Comparison of ENCODE assay signal across 8 cellular contexts in genomic region chr15:40471105-40471777, GRCh38. TPM values are rescaled to one million over a fixed set of nuclear protein-coding genes. Genes with fewer than 3 reads are reported as not detected.
DNase-seq lines count a peak whose midpoint lies in the region; ATAC-seq and TF ChIP-seq lines count a peak whose summit lies in the region.

No MANE protein-coding gene starts in this region.

- DNase-seq in activated gamma-delta T cell (lab: John Stamatoyannopoulos, UW) (peak; percentile 47), activated gamma-delta T cell treated with Interleukin-2 at 50 U/mL for 16 hours (no peak), activated B cell treated with CpG ODN at 0.5 μM for 24 hours (peak; percentile 40), germinal center (ENCODE audit: low spot score) (no peak), cerebellar cortex (ENCODE audit: low spot score) (no peak)

- H3K4me3 Mint-ChIP-seq in activated B cell treated with CpG ODN at 0.5 μM for 24 hours = peak overlapping the region; percentile 88
- peak overlapping the region; percentile 84 to 89 (median 89) for H3K4me3 Mint-ChIP-seq in nephron

- H3K9me3 Mint-ChIP-seq in activated B cell treated with CpG ODN at 0.5 μM for 24 hours = no peaks in the 10 kb centered on the region
- no peaks in the 10 kb centered on the region for H3K9me3 Mint-ChIP-seq in nephron

- TF ChIP-seq CTCF in activated B cell treated with CpG ODN at 0.5 μM for 24 hours (IDR thresholded peaks at IDR 0.05) (no peak), nephron (IDR thresholded peaks at IDR 0.05; ENCODE audit: unreplicated experiment in 3 of 3) (no peak)

- CTCF ChIA-PET in activated B cell treated with CpG ODN at 0.5 μM for 24 hours (lab: Charles Lee) = no interaction called here

- peaks cover 0 to 11% of the 10 kb centered on the region in 2 donors for H3K4me1 ChIP-seq in esophagus (ENCODE audit: control insufficient read depth in 2 of 2, insufficient read depth in 2 of 2, low read length in 1 of 2)

- intact Hi-C loops in activated B cell treated with CpG ODN at 0.5 μM for 24 hours (cut with micrococcal nuclease) = loop anchor here (1.0 to 2.0 kb wide), 3 partner anchors 36 to 113 kb away; partner anchors contain the start of genes CCDC32 and DISP2

- ATAC-seq in HG03175 (IDR thresholded peaks at IDR 0.05; ENCODE audit: unreplicated experiment) (peak; percentile 40), activated B cell treated with CpG ODN at 0.5 μM for 24 hours (ENCODE audit: low read depth) (peak; percentile 50)

- peak overlapping the region; percentile 54 to 75 for H3K4me3 ChIP-seq in esophagus (ENCODE audit: low read depth in 1 of 2, low read length in 2 of 2)

- POLR2A ChIA-PET in activated B cell treated with CpG ODN at 0.5 μM for 24 hours (lab: Charles Lee) = interaction anchor here (1.1 kb wide), 1 partner anchor 31 kb away, joined by 3 read pairs; the partner anchor contains the start of gene BAHD1

- 1% methylated on average over 51 to 58 of the region's 58 CpGs for WGBS in esophagus, 2 donors

- no peaks in the 10 kb centered on the region for H3K27me3 Mint-ChIP-seq in activated B cell treated with CpG ODN at 0.5 μM for 24 hours
- H3K27me3 Mint-ChIP-seq in nephron (ENCODE audit: low read depth) = no peaks in the 10 kb centered on the region

- H3K36me3 ChIP-seq in esophagus (ENCODE audit: control insufficient read depth in 2 of 2, insufficient read depth in 2 of 2, low read length in 1 of 2) = peaks cover 0 to 9% of the 10 kb centered on the region in 2 donors

- peaks cover 10% of the 10 kb centered on the region for H3K4me1 Mint-ChIP-seq in activated B cell treated with CpG ODN at 0.5 μM for 24 hours
- peaks cover 11% of the 10 kb centered on the region for H3K4me1 Mint-ChIP-seq in nephron

- peaks cover 9% of the 10 kb centered on the region for H3K36me3 Mint-ChIP-seq in activated B cell treated with CpG ODN at 0.5 μM for 24 hours (ENCODE audit: low read depth)
- peaks cover 10% of the 10 kb centered on the region for H3K36me3 Mint-ChIP-seq in nephron (ENCODE audit: low read depth)

- H3K27ac Mint-ChIP-seq in activated B cell treated with CpG ODN at 0.5 μM for 24 hours (peak overlapping the region; percentile 76), nephron (peak overlapping the region; percentile 24 to 77 (median 42))

- peak overlapping the region; percentile 34 to 83 for H3K27ac ChIP-seq in esophagus (ENCODE audit: low read depth in 2 of 2, low read length in 1 of 2)

- H3K27me3 ChIP-seq in esophagus (ENCODE audit: control insufficient read depth in 1 of 2, insufficient read depth in 2 of 2, low read length in 2 of 2) = no peaks in the 10 kb centered on the region

- no peaks in the 10 kb centered on the region for H3K9me3 ChIP-seq in esophagus (ENCODE audit: control insufficient read depth in 2 of 2, insufficient read depth in 1 of 2, low read depth in 1 of 2, low read length in 1 of 2)

RNA-seq across cellular contexts. Expression of gene CHST14, which starts 0.5 kb away (rescaled TPM):
- 10.1 and 10.2 TPM in 2 replicates for total RNA-seq in activated B cell treated with CpG ODN at 0.5 μM for 24 hours
- polyA plus RNA-seq in esophagus = 1 to 10 TPM; 4.3 to 4.4 TPM

RNA-seq across cellular contexts. Expression of gene BAHD1, which starts 30.5 kb away (rescaled TPM):
- total RNA-seq in activated B cell treated with CpG ODN at 0.5 μM for 24 hours = 27.5 and 28.4 TPM in 2 replicates
- 1 to 10 TPM; 6.7 to 8.1 TPM for polyA plus RNA-seq in esophagus

Comparison
In these comparisons a context has a peak if more than half of its experiments do, and no peak if none do; other contexts are left out.
1. DNase-seq: peak in activated gamma-delta T cell (single experiment) and activated B cell treated with CpG ODN at 0.5 μM for 24 hours (single experiment); none in activated gamma-delta T cell treated with Interleukin-2 at 50 U/mL for 16 hours (single experiment), germinal center (single experiment) and cerebellar cortex (single experiment).